Comparison of ENCODE assay signal across 18 cellular contexts in genomic region chr5:98563885-98564653, GRCh38.
DNase-seq lines count a peak whose midpoint lies in the region; ATAC-seq and TF ChIP-seq lines count a peak whose summit lies in the region.
"Had no signal": no experiment of that assay in that cellular context is flagged by ENCODE, and none has a peak within 500 bp of the region (broad histone marks: within the 10 kb centered on the region; RNA-seq: fewer than 3 reads in every experiment).

No MANE protein-coding gene starts in this region.

- H3K36me3 ChIP-seq in mucosa of descending colon (ENCODE audit: low read depth): no peaks in the 10 kb centered on the region
- H3K36me3 ChIP-seq in mammary epithelial cell (ENCODE audit: insufficient read depth, low read length): no peaks in the 10 kb centered on the region
- H3K36me3 ChIP-seq: MG63 had no signal

- H3K27ac ChIP-seq in 22Rv1: peak overlapping the region; percentile 3; the same call in 1 of the 2 replicates
- H3K27ac ChIP-seq in mammary epithelial cell (ENCODE audit: insufficient read depth, low read depth, low read length): no peak overlapping the region

- H3K4me1 ChIP-seq in mucosa of descending colon (ENCODE audit: low read depth): no peaks in the 10 kb centered on the region
- H3K4me1 ChIP-seq in mammary epithelial cell (ENCODE audit: insufficient read depth, low read length): no peaks in the 10 kb centered on the region

- H3K4me2 ChIP-seq in mammary epithelial cell (ENCODE audit: insufficient read depth, low read depth, low read length): no peak overlapping the region

- intact Hi-C loops in mucosa of descending colon (cut with DNase I, micrococcal nuclease) (no loop called here), mammary epithelial cell (cut with micrococcal nuclease) (no loop called here)

- DNase-seq in NCI-H69 (lab: John Stamatoyannopoulos, UW) (peak; percentile 48), fibroblast of gingiva (ENCODE audit: low read depth) (peak; percentile 17), mucosa of descending colon (no peak), germinal center (ENCODE audit: low spot score) (no peak), mammary epithelial cell (no peak)
- DNase-seq in NK-92 treated with Interleukin-12 subunit alpha and Interleukin-12 subunit beta, amount 100 ng/mL, for 24 hours (lab: John Stamatoyannopoulos, UW): no peak
- DNase-seq: CD4-positive, CD25-positive, alpha-beta regulatory T cell; GF-D8; Kasumi-1; MG63; NCI-H1436; NCI-H187 treated with DMSO at 0.1 percent for 48 hours; NCI-H2107; NCI-H510A; SIG-M5 had no signal

- H3K4me3 ChIP-seq in mucosa of descending colon: no peak overlapping the region
- no peak overlapping the region for H3K4me3 ChIP-seq in mammary epithelial cell (replicated peaks in 1 of 3; ENCODE audit: insufficient read depth in 1 of 3, low read depth in 2 of 3, low read length in 3 of 3)
- H3K4me3 ChIP-seq: MG63 had no signal

- CTCF ChIA-PET in mammary epithelial cell (lab: Charles Lee; ENCODE audit: low non-redundant PET): no interaction called here

- dilution Hi-C loops in mammary epithelial cell (cut with HindIII; ENCODE audit: low sequenced_read_pairs): no loop called here

- H4K20me1 ChIP-seq in mammary epithelial cell (ENCODE audit: insufficient read depth, low read length): no peaks in the 10 kb centered on the region

- in situ Hi-C loops in mammary epithelial cell (cut with MboI; ENCODE audit: low sequenced_read_pairs in 2 of 2): no loop called here

- ATAC-seq in mucosa of descending colon: peak; percentile 25
- ATAC-seq in HG02884 (IDR thresholded peaks at IDR 0.05; ENCODE audit: unreplicated experiment): no peak
- ATAC-seq: SK-N-SH treated with all-trans-retinoic acid at 6 μM for 48 hours had no signal

- H3K27me3 ChIP-seq in mammary epithelial cell (ENCODE audit: insufficient read depth, low read length): no peaks in the 10 kb centered on the region
- H3K27me3 ChIP-seq: MG63 had no signal

- no peaks in the 10 kb centered on the region for H3K79me2 ChIP-seq in mammary epithelial cell (ENCODE audit: insufficient read depth, low read length)

- no TSS peak for BruUV-seq in mammary epithelial cell (replicated peaks; lab: Mats Ljungman, UMichigan)

- WGBS in mammary epithelial cell (ENCODE audit: low coverage, missing lambda C conversion rate): 88% methylated on average over 2 of the region's 2 CpGs

- TF ChIP-seq CTCF in 22Rv1 (IDR thresholded peaks at IDR 0.05) (no peak), mucosa of descending colon (IDR thresholded peaks at IDR 0.05) (no peak), mammary epithelial cell (conservative IDR thresholded peaks at IDR 0.05 in 1 of 2, IDR thresholded peaks at IDR 0.05 in 1 of 2; ENCODE audit: extremely low read depth in 1 of 2, insufficient read depth in 1 of 2, low read depth in 1 of 2, low read length in 2 of 2) (no peak)

- no peak overlapping the region for H2AFZ ChIP-seq in mammary epithelial cell (ENCODE audit: low read depth, low read length)

- no peak overlapping the region for H3K9ac ChIP-seq in mammary epithelial cell (ENCODE audit: insufficient read depth, low read length)

- H3K9me3 ChIP-seq in mucosa of descending colon: no peaks in the 10 kb centered on the region
- no peaks in the 10 kb centered on the region for H3K9me3 ChIP-seq in mammary epithelial cell (replicated peaks; ENCODE audit: insufficient read depth, low read length)
- H3K9me3 ChIP-seq: MG63 had no signal

Comparison
In these comparisons a context has a peak if more than half of its experiments do, and no peak if none do; other contexts are left out.
1. DNase-seq: peak in NCI-H69 (single experiment) and fibroblast of gingiva (single experiment); none in mucosa of descending colon (0 of 3), germinal center (single experiment), NK-92 treated with Interleukin-12 subunit alpha and Interleukin-12 subunit beta, amount 100 ng/mL, for 24 hours (single experiment) and mammary epithelial cell (single experiment).